Comparison of ENCODE assay signal across 1 cellular context in the genomic region with DNA sequence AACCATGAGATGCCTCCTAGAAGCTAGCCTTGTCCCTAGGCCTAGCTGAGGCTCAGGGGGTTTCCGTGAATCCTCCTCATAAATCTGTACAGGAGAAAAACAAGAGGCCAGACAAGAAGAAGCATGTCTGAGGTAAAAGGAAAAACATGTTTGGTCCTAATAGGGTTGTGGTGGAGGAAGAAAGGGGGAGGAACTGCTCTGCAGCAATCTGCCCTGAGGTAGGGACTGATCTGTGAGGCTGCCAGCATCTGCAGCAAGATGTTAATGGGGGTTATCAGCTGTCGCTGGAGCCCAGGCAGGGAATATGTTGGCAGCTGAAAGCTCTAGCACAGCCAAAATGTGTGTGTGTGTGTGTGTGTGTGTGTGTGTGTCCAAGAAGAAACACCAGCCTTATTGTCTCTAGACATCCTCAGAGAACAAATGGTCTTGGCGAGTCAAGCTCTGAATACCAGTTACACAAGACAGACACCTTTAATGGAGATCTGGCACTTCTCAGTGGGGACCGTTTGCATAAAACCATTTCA.
TF ChIP-seq lines count a peak whose summit lies in the region.

No MANE protein-coding gene starts in this region.

TF ChIP-seq in IMR-90, 13 proteins besides CTCF, POLR2A, EP300 and RAD21:
- TF ChIP-seq CEBPB (IDR thresholded peaks at IDR 0.05; ENCODE audit: low read depth, low read length), result no peak
- no peak for TF ChIP-seq MAFK (IDR thresholded peaks at IDR 0.05; ENCODE audit: low read depth, low read length)
- TF ChIP-seq FOS (IDR thresholded peaks at IDR 0.05; ENCODE audit: low read depth, low read length), result no peak
- TF ChIP-seq MXI1 (IDR thresholded peaks at IDR 0.05; ENCODE audit: borderline replicate concordance, low read depth, low read length), result no peak
- TF ChIP-seq SMC3 (IDR thresholded peaks at IDR 0.05; ENCODE audit: low read depth, low read length), result no peak
- no peak for TF ChIP-seq RFX5 (IDR thresholded peaks at IDR 0.05; ENCODE audit: low read depth, low read length)
- TF ChIP-seq MAZ (IDR thresholded peaks at IDR 0.05; ENCODE audit: borderline replicate concordance, low read depth, low read length), result no peak
- TF ChIP-seq, protein P1, sequence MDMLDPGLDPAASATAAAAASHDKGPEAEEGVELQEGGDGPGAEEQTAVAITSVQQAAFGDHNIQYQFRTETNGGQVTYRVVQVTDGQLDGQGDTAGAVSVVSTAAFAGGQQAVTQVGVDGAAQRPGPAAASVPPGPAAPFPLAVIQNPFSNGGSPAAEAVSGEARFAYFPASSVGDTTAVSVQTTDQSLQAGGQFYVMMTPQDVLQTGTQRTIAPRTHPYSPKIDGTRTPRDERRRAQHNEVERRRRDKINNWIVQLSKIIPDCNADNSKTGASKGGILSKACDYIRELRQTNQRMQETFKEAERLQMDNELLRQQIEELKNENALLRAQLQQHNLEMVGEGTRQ (IDR thresholded peaks at IDR 0.05; ENCODE audit: low read depth, low read length), result no peak
- TF ChIP-seq NFE2L2 (IDR thresholded peaks at IDR 0.05; ENCODE audit: low read depth, low read length), result no peak
- TF ChIP-seq CHD1 (IDR thresholded peaks at IDR 0.05; ENCODE audit: low read depth, low read length), result no peak
- TF ChIP-seq, protein P2, sequence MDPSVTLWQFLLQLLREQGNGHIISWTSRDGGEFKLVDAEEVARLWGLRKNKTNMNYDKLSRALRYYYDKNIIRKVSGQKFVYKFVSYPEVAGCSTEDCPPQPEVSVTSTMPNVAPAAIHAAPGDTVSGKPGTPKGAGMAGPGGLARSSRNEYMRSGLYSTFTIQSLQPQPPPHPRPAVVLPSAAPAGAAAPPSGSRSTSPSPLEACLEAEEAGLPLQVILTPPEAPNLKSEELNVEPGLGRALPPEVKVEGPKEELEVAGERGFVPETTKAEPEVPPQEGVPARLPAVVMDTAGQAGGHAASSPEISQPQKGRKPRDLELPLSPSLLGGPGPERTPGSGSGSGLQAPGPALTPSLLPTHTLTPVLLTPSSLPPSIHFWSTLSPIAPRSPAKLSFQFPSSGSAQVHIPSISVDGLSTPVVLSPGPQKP (IDR thresholded peaks at IDR 0.05; ENCODE audit: borderline replicate concordance, low read depth, low read length), result no peak
- no peak for TF ChIP-seq BHLHE40 (IDR thresholded peaks at IDR 0.05; ENCODE audit: low read depth, low read length)
- no peak for TF ChIP-seq RCOR1 (IDR thresholded peaks at IDR 0.05; ENCODE audit: insufficient replicate concordance, low read length)
TF ChIP-seq in IMR-90: peak in this region for 0.
